Comparison of ENCODE assay signal across 1 cellular context in the genomic region with DNA sequence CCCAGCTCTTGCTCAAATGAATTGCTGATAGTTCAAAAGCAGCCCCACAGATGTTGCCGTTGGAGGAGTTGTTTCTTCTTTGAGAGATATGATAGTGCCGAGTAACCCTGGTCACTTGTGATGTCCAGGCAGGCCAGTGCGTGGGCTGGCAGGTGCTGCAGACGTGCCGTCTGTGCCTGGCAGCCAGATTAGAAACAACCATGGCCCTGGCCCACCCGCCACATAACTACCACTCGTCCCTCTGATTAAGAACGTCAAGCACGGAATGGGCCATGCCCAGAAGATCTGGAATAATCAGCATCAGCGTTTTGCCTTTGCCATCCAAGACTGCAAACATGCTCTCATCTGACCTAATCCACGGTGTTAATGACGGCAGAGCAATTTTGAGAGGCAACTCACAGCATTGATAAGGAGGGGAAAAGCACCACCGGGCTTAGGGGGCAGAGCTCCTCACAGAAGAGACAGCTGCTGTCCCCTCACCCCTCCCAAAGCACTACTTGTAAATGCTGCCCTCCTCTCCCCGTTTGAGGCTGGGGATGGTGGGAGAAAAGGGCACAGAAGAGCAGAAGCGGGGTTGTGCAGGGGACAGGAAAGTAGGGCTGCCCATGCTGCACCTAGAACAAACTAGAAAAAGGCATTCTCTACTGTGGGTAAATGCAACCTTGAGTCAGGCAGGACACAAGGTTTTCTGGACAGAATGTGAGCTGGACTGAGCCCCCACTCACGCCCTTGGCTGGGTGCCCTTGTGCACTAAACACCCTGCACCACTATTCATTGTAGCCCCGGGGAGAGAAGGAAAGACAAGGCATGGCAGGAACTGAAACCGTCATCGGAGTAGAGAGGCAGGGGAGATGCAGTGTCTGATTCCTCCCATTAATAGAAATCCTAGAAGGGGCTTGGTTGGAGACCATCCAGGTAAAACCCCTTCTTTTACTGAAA.
TF ChIP-seq lines count a peak whose summit lies in the region.

No MANE protein-coding gene starts in this region.

TF ChIP-seq in K562, 482 proteins besides CTCF, POLR2A, EP300 and RAD21 (continued from another document):
- TF ChIP-seq, protein P1, sequence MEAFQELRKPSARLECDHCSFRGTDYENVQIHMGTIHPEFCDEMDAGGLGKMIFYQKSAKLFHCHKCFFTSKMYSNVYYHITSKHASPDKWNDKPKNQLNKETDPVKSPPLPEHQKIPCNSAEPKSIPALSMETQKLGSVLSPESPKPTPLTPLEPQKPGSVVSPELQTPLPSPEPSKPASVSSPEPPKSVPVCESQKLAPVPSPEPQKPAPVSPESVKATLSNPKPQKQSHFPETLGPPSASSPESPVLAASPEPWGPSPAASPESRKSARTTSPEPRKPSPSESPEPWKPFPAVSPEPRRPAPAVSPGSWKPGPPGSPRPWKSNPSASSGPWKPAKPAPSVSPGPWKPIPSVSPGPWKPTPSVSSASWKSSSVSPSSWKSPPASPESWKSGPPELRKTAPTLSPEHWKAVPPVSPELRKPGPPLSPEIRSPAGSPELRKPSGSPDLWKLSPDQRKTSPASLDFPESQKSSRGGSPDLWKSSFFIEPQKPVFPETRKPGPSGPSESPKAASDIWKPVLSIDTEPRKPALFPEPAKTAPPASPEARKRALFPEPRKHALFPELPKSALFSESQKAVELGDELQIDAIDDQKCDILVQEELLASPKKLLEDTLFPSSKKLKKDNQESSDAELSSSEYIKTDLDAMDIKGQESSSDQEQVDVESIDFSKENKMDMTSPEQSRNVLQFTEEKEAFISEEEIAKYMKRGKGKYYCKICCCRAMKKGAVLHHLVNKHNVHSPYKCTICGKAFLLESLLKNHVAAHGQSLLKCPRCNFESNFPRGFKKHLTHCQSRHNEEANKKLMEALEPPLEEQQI (IDR thresholded peaks at IDR 0.05), result no peak
- TF ChIP-seq SIX5 (IDR thresholded peaks at IDR 0.05; ENCODE audit: borderline replicate concordance in 1 of 2, insufficient read depth in 1 of 2, low read depth in 1 of 2, low read length in 2 of 2) (no peak), TBP (optimal IDR thresholded peaks at IDR 0.05; ENCODE audit: low read depth, low read length) (no peak), ZNF764 (CRISPR knock-in tag; IDR thresholded peaks at IDR 0.05; ENCODE audit: low read depth) (no peak), PHF8 (IDR thresholded peaks at IDR 0.05; ENCODE audit: borderline replicate concordance, low read length) (no peak), ARHGAP35 (IDR thresholded peaks at IDR 0.05; ENCODE audit: partially characterized antibody) (no peak), MCM7 (IDR thresholded peaks at IDR 0.05) (no peak)
- TF ChIP-seq, protein P2, sequence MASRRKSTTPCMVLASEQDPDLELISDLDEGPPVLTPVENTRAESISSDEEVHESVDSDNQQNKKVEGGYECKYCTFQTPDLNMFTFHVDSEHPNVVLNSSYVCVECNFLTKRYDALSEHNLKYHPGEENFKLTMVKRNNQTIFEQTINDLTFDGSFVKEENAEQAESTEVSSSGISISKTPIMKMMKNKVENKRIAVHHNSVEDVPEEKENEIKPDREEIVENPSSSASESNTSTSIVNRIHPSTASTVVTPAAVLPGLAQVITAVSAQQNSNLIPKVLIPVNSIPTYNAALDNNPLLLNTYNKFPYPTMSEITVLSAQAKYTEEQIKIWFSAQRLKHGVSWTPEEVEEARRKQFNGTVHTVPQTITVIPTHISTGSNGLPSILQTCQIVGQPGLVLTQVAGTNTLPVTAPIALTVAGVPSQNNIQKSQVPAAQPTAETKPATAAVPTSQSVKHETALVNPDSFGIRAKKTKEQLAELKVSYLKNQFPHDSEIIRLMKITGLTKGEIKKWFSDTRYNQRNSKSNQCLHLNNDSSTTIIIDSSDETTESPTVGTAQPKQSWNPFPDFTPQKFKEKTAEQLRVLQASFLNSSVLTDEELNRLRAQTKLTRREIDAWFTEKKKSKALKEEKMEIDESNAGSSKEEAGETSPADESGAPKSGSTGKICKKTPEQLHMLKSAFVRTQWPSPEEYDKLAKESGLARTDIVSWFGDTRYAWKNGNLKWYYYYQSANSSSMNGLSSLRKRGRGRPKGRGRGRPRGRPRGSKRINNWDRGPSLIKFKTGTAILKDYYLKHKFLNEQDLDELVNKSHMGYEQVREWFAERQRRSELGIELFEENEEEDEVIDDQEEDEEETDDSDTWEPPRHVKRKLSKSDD (conservative IDR thresholded peaks at IDR 0.05; ENCODE audit: low read length), result no peak
TF ChIP-seq in K562: peak in this region for 14.
